Comparison of ENCODE assay signal across 8 cellular contexts in the genomic region with DNA sequence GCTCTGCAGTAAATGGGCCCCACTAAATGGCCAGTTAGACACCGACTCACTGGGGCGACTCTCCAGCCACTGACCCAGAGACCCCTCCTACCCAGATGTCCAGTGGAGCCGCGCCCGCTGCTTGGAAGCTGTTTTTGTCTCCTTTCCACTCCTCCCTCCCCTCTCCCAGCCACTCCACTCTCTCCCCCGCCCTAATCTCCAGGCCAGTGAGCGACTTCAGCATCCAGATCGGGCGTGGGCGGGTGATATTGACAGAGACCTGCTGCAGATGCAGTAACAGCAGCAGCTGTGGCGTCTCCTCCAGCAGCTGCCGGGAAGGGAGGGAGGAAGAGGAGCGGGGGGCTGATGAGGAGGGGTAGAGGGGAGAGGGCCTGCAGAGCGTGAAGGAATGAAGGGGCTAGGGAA. TPM values are rescaled to one million over a fixed set of nuclear protein-coding genes. Genes with fewer than 3 reads are reported as not detected.
DNase-seq lines count a peak whose midpoint lies in the region; ATAC-seq, FAIRE-seq and TF ChIP-seq lines count a peak whose summit lies in the region.

A gene (minus strand): TSS at position 110 of the 405 bp plus-strand sequence. CDS start 16,553 bp downstream, outside the sequence.

- H3K36me3 ChIP-seq in K562 (ENCODE audit: control insufficient read depth, insufficient read depth, low read length) = no peaks in the 10 kb centered on the region
- H3K36me3 ChIP-seq in subcutaneous abdominal adipose tissue (ENCODE audit: control insufficient read depth in 5 of 5, insufficient read depth in 5 of 5, low read length in 5 of 5) = no peaks in the 10 kb centered on the region

- 0% methylated on average over 14 of the region's 14 CpGs for WGBS in K562 (ENCODE audit: insufficient coverage, low coverage, missing lambda C conversion rate)

- no peak for TF ChIP-seq POLR2A in K562 (conservative IDR thresholded peaks at IDR 0.05)

- CTCF ChIA-PET in K562 (lab: Yijun Ruan, JAX; ENCODE audit: low intra/inter-chr PET ratio) = no interaction called here

- ATAC-seq in K562 = peak; percentile 90
- no peak for ATAC-seq in stimulated activated effector memory CD8-positive, alpha-beta T cell treated with anti-CD3 and anti-CD28 coated beads, Interleukin-12 subunit alpha, Interleukin-12 subunit beta, amount 100 ng/mL, for 72 hours
- ATAC-seq in GM21619 (IDR thresholded peaks at IDR 0.05; ENCODE audit: unreplicated experiment) = no peak

- H3K4me3 Mint-ChIP-seq in stimulated activated effector memory CD8-positive, alpha-beta T cell treated with anti-CD3 and anti-CD28 coated beads, Interleukin-12 subunit alpha, Interleukin-12 subunit beta, amount 100 ng/mL, for 72 hours = no peak within 1 kb of the TSS

- H3K4me3 ChIP-seq in K562 (no peak within 1 kb of the TSS), subcutaneous abdominal adipose tissue (ENCODE audit: low read depth in 1 of 5, low read length in 5 of 5) (peak within 1 kb of the TSS in 3 of 5 donors; percentile 7 to 17 (median 15))

- H3K27ac ChIP-seq in K562 (ENCODE audit: extremely low read depth, low read depth, low read length) (no peak within 1 kb of the TSS), subcutaneous abdominal adipose tissue (ENCODE audit: low read depth, low read length) (no peak within 1 kb of the TSS)

- no peak for TF ChIP-seq CTCF in K562 (IDR thresholded peaks at IDR 0.05 in 2 of 3, conservative IDR thresholded peaks at IDR 0.05 in 1 of 3; ENCODE audit: insufficient read depth in 2 of 3, low read depth in 1 of 3, low read length in 3 of 3)

- 0 out of 4 replicates have a peak within 1 kb of the TSS, but pooled peaks of 1 of the 2 experiments have one; percentile 22 for H3K9ac ChIP-seq in K562 (ENCODE audit: insufficient read depth in 1 of 2, low read depth in 2 of 2, low read length in 2 of 2)
- H3K9ac ChIP-seq in subcutaneous abdominal adipose tissue (ENCODE audit: low read length in 5 of 5) = no peak within 1 kb of the TSS

- in situ Hi-C loops in K562 (cut with MboI) = no loop called here

- H3K4me1 ChIP-seq in K562 (replicated peaks in 1 of 2; ENCODE audit: control insufficient read depth in 2 of 2, insufficient read depth in 2 of 2, low read length in 2 of 2) (peaks cover 0 to 9% of the 10 kb centered on the region in 2 experiments; a peak in 3 of 5 replicates), subcutaneous abdominal adipose tissue (ENCODE audit: control insufficient read depth in 5 of 5, insufficient read depth in 5 of 5, low read length in 5 of 5) (peaks cover 0 to 11% (median 6%) of the 10 kb centered on the region in 5 donors)

- H3K4me1 Mint-ChIP-seq in stimulated activated effector memory CD8-positive, alpha-beta T cell treated with anti-CD3 and anti-CD28 coated beads, Interleukin-12 subunit alpha, Interleukin-12 subunit beta, amount 100 ng/mL, for 72 hours = no peaks in the 10 kb centered on the region

- no peaks in the 10 kb centered on the region for H4K20me1 ChIP-seq in K562 (replicated peaks; ENCODE audit: control insufficient read depth, insufficient read depth, low read length)

- no peaks in the 10 kb centered on the region for H3K9me3 ChIP-seq in K562 (replicated peaks; ENCODE audit: control insufficient read depth, insufficient read depth, low read depth, low read length)
- no peaks in the 10 kb centered on the region for H3K9me3 ChIP-seq in subcutaneous abdominal adipose tissue (ENCODE audit: control insufficient read depth in 5 of 5, low read length in 5 of 5)

- H3K9me3 Mint-ChIP-seq in stimulated activated effector memory CD8-positive, alpha-beta T cell treated with anti-CD3 and anti-CD28 coated beads, Interleukin-12 subunit alpha, Interleukin-12 subunit beta, amount 100 ng/mL, for 72 hours = peaks cover 7% of the 10 kb centered on the region

- no peaks in the 10 kb centered on the region for H3K79me2 ChIP-seq in K562 (ENCODE audit: control insufficient read depth, insufficient read depth, low read length)

- TF ChIP-seq EP300 in K562 (IDR thresholded peaks at IDR 0.05; ENCODE audit: low read length) = no peak

- H2AFZ ChIP-seq in K562 (ENCODE audit: low read depth, low read length) = no peak within 1 kb of the TSS

- no peak within 1 kb of the TSS for H3K27ac Mint-ChIP-seq in stimulated activated effector memory CD8-positive, alpha-beta T cell treated with anti-CD3 and anti-CD28 coated beads, Interleukin-12 subunit alpha, Interleukin-12 subunit beta, amount 100 ng/mL, for 72 hours

- no TSS peak for BruUV-seq in K562 (replicated peaks; lab: Mats Ljungman, UMichigan)

- DNase-seq in NCI-H146 (lab: John Stamatoyannopoulos, UW) (peak; percentile 73), K562 (ENCODE audit: extremely low read depth in 1 of 4, low spot score in 3 of 4) (peak; percentile 16 to 68 (median 34)), islet precursor cell (peak; percentile 91), kidney tubule cell (ENCODE audit: low spot score) (no peak)
- DNase-seq in stimulated activated effector memory CD8-positive, alpha-beta T cell treated with anti-CD3 and anti-CD28 coated beads, Interleukin-12 subunit alpha, Interleukin-12 subunit beta, amount 100 ng/mL, for 72 hours (ENCODE audit: low spot score in 2 of 2) = no peak
- no peak for DNase-seq in activated CD4-positive, alpha-beta T cell treated with anti-CD3 and anti-CD28 coated beads, Interleukin-2, amount 50 U/mL, for 1 hour

- peaks cover 0 to 4% of the 10 kb centered on the region in 2 experiments; a peak in 1 of 5 replicates for H3K27me3 ChIP-seq in K562 (ENCODE audit: control insufficient read depth in 2 of 2, insufficient read depth in 2 of 2, low read length in 2 of 2)
- peaks cover 0 to 12% (median 0%) of the 10 kb centered on the region in 5 donors for H3K27me3 ChIP-seq in subcutaneous abdominal adipose tissue (ENCODE audit: control insufficient read depth in 5 of 5, insufficient read depth in 4 of 5, low read length in 5 of 5)

- H3K36me3 Mint-ChIP-seq in stimulated activated effector memory CD8-positive, alpha-beta T cell treated with anti-CD3 and anti-CD28 coated beads, Interleukin-12 subunit alpha, Interleukin-12 subunit beta, amount 100 ng/mL, for 72 hours = no peaks in the 10 kb centered on the region

- intact Hi-C loops in K562 (cut with micrococcal nuclease) = no loop called here

- H3K9me1 ChIP-seq in K562 (ENCODE audit: control insufficient read depth, insufficient read depth, low read length) = no peaks in the 10 kb centered on the region

- no peak within 1 kb of the TSS for H3K4me2 ChIP-seq in K562 (ENCODE audit: insufficient read depth, low read length)

- POLR2A ChIA-PET in K562 (lab: Yijun Ruan, JAX) = no interaction called here

- peak; percentile 40 for FAIRE-seq in K562 (lab: Jason Lieb, UNC)

- no peak for TF ChIP-seq RAD21 in K562 (CRISPR knock-in tag; conservative IDR thresholded peaks at IDR 0.05 in 1 of 2, IDR thresholded peaks at IDR 0.05 in 1 of 2)

TF ChIP-seq in K562, 482 proteins besides CTCF, POLR2A, EP300 and RAD21 (continues in another document):
- TF ChIP-seq MAZ (CRISPR knock-in tag; conservative IDR thresholded peaks at IDR 0.05 in 1 of 2, IDR thresholded peaks at IDR 0.05 in 1 of 2) (peak; percentile 31 to 32; a peak in 2 of 4 replicates), CBFA2T3 (IDR thresholded peaks at IDR 0.05) (peak; percentile 68), RCOR1 (IDR thresholded peaks at IDR 0.05; ENCODE audit: borderline replicate concordance in 1 of 2, low read depth in 2 of 2, low read length in 2 of 2) (peak in 1 of 2 experiments; percentile 70; a peak in 1 of 4 replicates), CTBP1 (IDR thresholded peaks at IDR 0.05; ENCODE audit: borderline replicate concordance) (peak; percentile 57; the same call in 1 of the 2 replicates), EGR1 (conservative IDR thresholded peaks at IDR 0.05) (peak; percentile 94), ZNF668 (CRISPR knock-in tag; IDR thresholded peaks at IDR 0.05) (no peak)
- TF ChIP-seq, protein P1, sequence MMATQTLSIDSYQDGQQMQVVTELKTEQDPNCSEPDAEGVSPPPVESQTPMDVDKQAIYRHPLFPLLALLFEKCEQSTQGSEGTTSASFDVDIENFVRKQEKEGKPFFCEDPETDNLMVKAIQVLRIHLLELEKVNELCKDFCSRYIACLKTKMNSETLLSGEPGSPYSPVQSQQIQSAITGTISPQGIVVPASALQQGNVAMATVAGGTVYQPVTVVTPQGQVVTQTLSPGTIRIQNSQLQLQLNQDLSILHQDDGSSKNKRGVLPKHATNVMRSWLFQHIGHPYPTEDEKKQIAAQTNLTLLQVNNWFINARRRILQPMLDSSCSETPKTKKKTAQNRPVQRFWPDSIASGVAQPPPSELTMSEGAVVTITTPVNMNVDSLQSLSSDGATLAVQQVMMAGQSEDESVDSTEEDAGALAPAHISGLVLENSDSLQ (IDR thresholded peaks at IDR 0.05) = 0 out of 2 replicates have a peak, but pooled peaks have one; percentile 19
- TF ChIP-seq, protein P2, sequence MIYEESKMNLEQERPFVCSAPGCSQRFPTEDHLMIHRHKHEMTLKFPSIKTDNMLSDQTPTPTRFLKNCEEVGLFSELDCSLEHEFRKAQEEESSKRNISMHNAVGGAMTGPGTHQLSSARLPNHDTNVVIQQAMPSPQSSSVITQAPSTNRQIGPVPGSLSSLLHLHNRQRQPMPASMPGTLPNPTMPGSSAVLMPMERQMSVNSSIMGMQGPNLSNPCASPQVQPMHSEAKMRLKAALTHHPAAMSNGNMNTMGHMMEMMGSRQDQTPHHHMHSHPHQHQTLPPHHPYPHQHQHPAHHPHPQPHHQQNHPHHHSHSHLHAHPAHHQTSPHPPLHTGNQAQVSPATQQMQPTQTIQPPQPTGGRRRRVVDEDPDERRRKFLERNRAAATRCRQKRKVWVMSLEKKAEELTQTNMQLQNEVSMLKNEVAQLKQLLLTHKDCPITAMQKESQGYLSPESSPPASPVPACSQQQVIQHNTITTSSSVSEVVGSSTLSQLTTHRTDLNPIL (CRISPR knock-in tag; IDR thresholded peaks at IDR 0.05) = no peak

RNA-seq across cellular contexts. Expression of the gene that starts here (rescaled TPM):
- 0.05 and 0.16 TPM in 2 replicates for total RNA-seq in K562 (2011; cell fraction: chromatin; rRNA removed; ENCODE audit: low replicate concordance)
- not detected in 2 replicates for total RNA-seq in K562 (2011; cell fraction: nucleolus; rRNA removed)
- total RNA-seq in K562 (2011; cell fraction: nucleoplasm; rRNA removed) = not detected in 2 replicates
- total RNA-seq in K562 (2014; rRNA removed) = 0.05 TPM in 1 of 2 replicates, not detected in the other
- total RNA-seq in K562 (2014; rRNA removed; fragmentation: Illumina TruSeq; extraction: Trizol) = 0.03 TPM in 1 of 2 replicates, not detected in the other
- under 0.01 TPM in 2 replicates for total RNA-seq in K562 (2015; rRNA removed; fragmentation: Illumina TruSeq; extraction: Trizol)
- 0.04 and 0.07 TPM in 2 replicates for total RNA-seq in K562 (2021)
- not detected in 2 replicates for polyA plus RNA-seq in K562 (2011; rRNA removed)
- polyA plus RNA-seq in K562 (2011; cell fraction: cytosol; rRNA removed) = not detected in 2 replicates
- 0.06 TPM in 1 of 2 replicates, not detected in the other for polyA plus RNA-seq in K562 (2011; cell fraction: nucleus; rRNA removed)
- 0.01 and 0.04 TPM in 2 replicates for polyA plus RNA-seq in K562 (2012)
- polyA plus RNA-seq in K562 (2014; fragmentation: Illumina TruSeq; extraction: Trizol) = not detected in 2 replicates
- under 1 TPM; under 0.01 to 0.04 TPM for polyA plus RNA-seq in K562 (2014; fragmentation: Nextera tagmentation; extraction: Ambion mirVana)
- polyA plus RNA-seq in K562 (2014; rRNA removed) = 0.03 TPM in 1 of 2 replicates, not detected in the other
- polyA minus RNA-seq in K562 (2011; rRNA and poly(A)+ RNA removed) = not detected in 2 replicates
- not detected in 2 replicates for polyA minus RNA-seq in K562 (2011; cell fraction: cytosol; rRNA and poly(A)+ RNA removed)
- not detected in 2 replicates for polyA minus RNA-seq in K562 (2011; cell fraction: nucleus; rRNA and poly(A)+ RNA removed)

Comparison
In these comparisons a context has a peak if more than half of its experiments do, and no peak if none do; other contexts are left out.
1. Peak in DNase-seq and ATAC-seq in K562; RNA of the gene not detected or under 1 TPM.
2. DNase-seq: peak in NCI-H146 (single experiment) and islet precursor cell (single experiment); none in stimulated activated effector memory CD8-positive, alpha-beta T cell treated with anti-CD3 and anti-CD28 coated beads, Interleukin-12 subunit alpha, Interleukin-12 subunit beta, amount 100 ng/mL, for 72 hours (0 of 2), activated CD4-positive, alpha-beta T cell treated with anti-CD3 and anti-CD28 coated beads, Interleukin-2, amount 50 U/mL, for 1 hour (single experiment) and kidney tubule cell (single experiment).